9 cellular contexts compared by ENCODE assay signal in genomic region chr6:142028527-142028926, GRCh38.
"Had no signal": no experiment of that assay in that cellular context is flagged by ENCODE, and none has a peak within 500 bp of the region (broad histone marks: within the 10 kb centered on the region; RNA-seq: fewer than 3 reads in every experiment).

No MANE protein-coding gene starts in this region.

- H3K9ac ChIP-seq: KMS-11 had no signal

- H3K27ac ChIP-seq: HL-60, KMS-11 had no signal

- DNase-seq: H9, IMR-90, KBM-7 had no signal

- FAIRE-seq: H1, H54 had no signal

- ATAC-seq: GM23338, HCT116 had no signal

- H3K4me2 ChIP-seq: KMS-11 had no signal

- H2AFZ ChIP-seq: GM23338 had no signal

- H3K4me3 Mint-ChIP-seq: GM23338 had no signal

- H3K27ac Mint-ChIP-seq: GM23338, H9 had no signal
